In the genomic region with DNA sequence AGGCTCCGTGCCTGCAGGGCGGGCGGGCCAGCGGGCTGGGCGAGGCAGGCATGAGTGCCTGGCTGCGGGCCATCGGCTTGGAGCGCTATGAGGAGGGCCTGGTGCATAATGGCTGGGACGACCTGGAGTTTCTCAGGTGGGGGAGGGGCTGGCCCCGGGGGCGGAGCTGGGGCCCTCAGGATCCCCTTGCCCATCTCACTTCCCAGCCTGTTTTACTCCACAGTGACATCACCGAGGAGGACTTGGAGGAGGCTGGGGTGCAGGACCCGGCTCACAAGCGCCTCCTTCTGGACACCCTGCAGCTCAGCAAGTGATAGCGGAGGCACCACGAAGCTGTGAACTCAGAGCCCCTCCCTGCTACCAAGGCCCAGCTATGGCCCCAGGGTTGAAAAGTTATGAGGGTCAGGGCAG, we compare ENCODE assay signal across 8 cellular contexts. TPM values are rescaled to one million over a fixed set of nuclear protein-coding genes. Genes with fewer than 3 reads are reported as not detected.
DNase-seq lines count a peak whose midpoint lies in the region; TF ChIP-seq lines count a peak whose summit lies in the region.

No MANE protein-coding gene starts in this region.

- peak overlapping the region; percentile 2 for H3K9ac ChIP-seq in muscle layer of colon (ENCODE audit: low read length)

- TF ChIP-seq POLR2A in esophagus muscularis mucosa (IDR thresholded peaks at IDR 0.05; ENCODE audit: low read depth), result no peak
- TF ChIP-seq POLR2A in uterus (IDR thresholded peaks at IDR 0.05), result no peak

- intact Hi-C loops in esophagus muscularis mucosa (cut with DNase I), result loop anchor here (1.0 to 5.0 kb wide), 2 partner anchors 14 to 179 kb away; a partner anchor contains a TSS
- intact Hi-C loops in uterus (cut with DNase I; ENCODE audit: low total_unique reads), result no loop called here

- DNase-seq in SIG-M5 treated with dmso at 0.1 percent for 504 hours (lab: John Stamatoyannopoulos, UW; ENCODE audit: unreplicated experiment), result peak; percentile 44
- DNase-seq in SIG-M5 (lab: John Stamatoyannopoulos, UW), result no peak
- peak; percentile 40 for DNase-seq in MV-4-11 (lab: John Stamatoyannopoulos, UW)
- peak; percentile 26 to 45 for DNase-seq in activated CD4-positive, alpha-beta T cell treated with anti-CD3 and anti-CD28 coated beads for 4 hours
- no peak for DNase-seq in esophagus muscularis mucosa (ENCODE audit: extremely low spot score)
- peak in 1 of 2 donors; percentile 56 for DNase-seq in uterus
- no peak for DNase-seq in middle frontal gyrus (ENCODE audit: extremely low spot score, low spot score)

- H3K9me3 ChIP-seq in esophagus muscularis mucosa (no peaks in the 10 kb centered on the region), muscle layer of colon (ENCODE audit: low read length) (no peaks in the 10 kb centered on the region), uterus (no peaks in the 10 kb centered on the region)

- no peak for TF ChIP-seq EP300 in esophagus muscularis mucosa (IDR thresholded peaks at IDR 0.05)

- H3K27me3 ChIP-seq in esophagus muscularis mucosa, result peaks cover 2 to 26% (median 9%) of the 10 kb centered on the region in 4 donors
- peaks cover 13 to 22% of the 10 kb centered on the region in 2 donors for H3K27me3 ChIP-seq in muscle layer of colon (ENCODE audit: control insufficient read depth in 1 of 2, insufficient read depth in 2 of 2, low read length in 2 of 2)
- H3K27me3 ChIP-seq in uterus, result peaks cover 8 to 19% of the 10 kb centered on the region in 2 donors

- H3K36me3 ChIP-seq in esophagus muscularis mucosa (peaks cover 22 to 54% (median 51%) of the 10 kb centered on the region in 4 donors), muscle layer of colon (ENCODE audit: insufficient read depth, low read length) (peaks cover 46% of the 10 kb centered on the region), uterus (no peaks in the 10 kb centered on the region)

- no peak overlapping the region for H3K4me3 ChIP-seq in esophagus muscularis mucosa
- no peak overlapping the region for H3K4me3 ChIP-seq in muscle layer of colon (ENCODE audit: low read depth in 1 of 2, low read length in 2 of 2)
- H3K4me3 ChIP-seq in uterus, result no peak overlapping the region

- H3K4me1 ChIP-seq in esophagus muscularis mucosa (peaks cover 42 to 82% (median 68%) of the 10 kb centered on the region in 4 donors), muscle layer of colon (ENCODE audit: insufficient read depth, low read length) (peaks cover 50% of the 10 kb centered on the region), uterus (peaks cover 0 to 14% of the 10 kb centered on the region in 2 donors)

- peak overlapping the region; percentile 76 to 86 (median 78) for H3K27ac ChIP-seq in esophagus muscularis mucosa (replicated peaks in 1 of 4)
- H3K27ac ChIP-seq in muscle layer of colon (ENCODE audit: low read depth, low read length), result peak overlapping the region; percentile 83
- H3K27ac ChIP-seq in uterus, result no peak overlapping the region

- TF ChIP-seq CTCF in esophagus muscularis mucosa (IDR thresholded peaks at IDR 0.05) (peak; percentile 71 to 91 (median 80)), uterus (IDR thresholded peaks at IDR 0.05) (peak; percentile 30 to 60 (median 41))

- WGBS in esophagus muscularis mucosa, result 50% methylated on average over 11 of the region's 16 CpGs

RNA-seq across cellular contexts. Expression of a gene that starts 5.9 kb away (rescaled TPM):
- 1 to 10 TPM; 1.2 to 1.3 (median 1.3) TPM for total RNA-seq in esophagus muscularis mucosa
- not detected for total RNA-seq in uterus

RNA-seq across cellular contexts. Expression of a gene that starts 13.5 kb away (rescaled TPM):
- 100 to 1,000 TPM in 2 of 4 donors, 10 to 100 TPM in 2; 61.6 to 158 (median 100) TPM for total RNA-seq in esophagus muscularis mucosa
- total RNA-seq in uterus, result 100 to 1,000 TPM in 1 of 4 donors, 10 to 100 TPM in 3; 47.1 to 200 (median 50.8) TPM

RNA-seq across cellular contexts. Expression of a gene that starts 21.5 kb away (rescaled TPM):
- total RNA-seq in esophagus muscularis mucosa, result 10 to 100 TPM; 26.6 to 78.7 (median 33.1) TPM
- total RNA-seq in uterus, result 10 to 100 TPM in 2 of 4 donors, 1 to 10 TPM in 1, under 1 TPM in 1; 0.51 to 52.1 (median 19.9) TPM

RNA-seq across cellular contexts. Expression of a gene that starts 46.1 kb away (rescaled TPM):
- 1 to 10 TPM in 1 of 4 donors, under 1 TPM in 1, not detected in 2; 0.40 to 1.0 TPM for total RNA-seq in esophagus muscularis mucosa
- total RNA-seq in uterus, result 10 to 100 TPM in 1 of 4 donors, 1 to 10 TPM in 1, not detected in 2; 1.8 to 22.0 TPM

Comparison
In these comparisons a context has a peak if more than half of its experiments do, and no peak if none do; other contexts are left out.
1. DNase-seq: peak in SIG-M5 treated with dmso at 0.1 percent for 504 hours (single experiment), MV-4-11 (single experiment) and activated CD4-positive, alpha-beta T cell treated with anti-CD3 and anti-CD28 coated beads for 4 hours (2 of 2); none in SIG-M5 (single experiment), esophagus muscularis mucosa (single experiment) and middle frontal gyrus (single experiment).
2. H3K27ac ChIP-seq: peak in esophagus muscularis mucosa (4 of 4) and muscle layer of colon (single experiment); none in uterus (0 of 2).